19 cellular contexts compared by ENCODE assay signal in genomic region chr15:31302029-31302657, GRCh38. TPM values are rescaled to one million over a fixed set of nuclear protein-coding genes. Genes with fewer than 3 reads are reported as not detected.
A peak's percentile ranks its signal among the peaks of the same experiment; 100 is the strongest.
DNase-seq lines count a peak whose midpoint lies in the region; ATAC-seq and TF ChIP-seq lines count a peak whose summit lies in the region.
"Had no signal": no experiment of that assay in that cellular context is flagged by ENCODE, and none has a peak within 500 bp of the region (broad histone marks: within the 10 kb centered on the region; RNA-seq: fewer than 3 reads in every experiment).

No MANE protein-coding gene starts in this region.

- H3K9me2 ChIP-seq in Karpas-422 (replicated peaks; ENCODE audit: insufficient read depth, low read length): no peaks in the 10 kb centered on the region

- no peaks in the 10 kb centered on the region for H3K9me3 Mint-ChIP-seq in osteocyte (ENCODE audit: unreplicated experiment)
- H3K9me3 Mint-ChIP-seq: CD8-positive, alpha-beta memory T cell; nephron; stimulated activated naive CD8-positive, alpha-beta T cell treated with anti-CD3 and anti-CD28 coated beads, Interleukin-15, Interleukin-2, amounts not matched to agents 100 ng/mL and 50 ng/mL, for 24 hours had no signal

- no peak overlapping the region for H2AFZ ChIP-seq in Karpas-422 (ENCODE audit: low read length)

- peaks cover 81% of the 10 kb centered on the region for H3K4me1 ChIP-seq in Karpas-422 (ENCODE audit: low read length)

- H4K20me1 ChIP-seq in Karpas-422 (ENCODE audit: insufficient read depth, low read depth, low read length): no peaks in the 10 kb centered on the region

- DNase-seq in NCI-H2171 treated with DMSO at 0.1 percent for 48 hours (lab: John Stamatoyannopoulos, UW): peak; percentile 25
- no peak for DNase-seq in NCI-H2171 (lab: John Stamatoyannopoulos, UW)
- DNase-seq in Karpas-422: peak; percentile 73
- DNase-seq in dorsolateral prefrontal cortex: peak in 3 of 10 donors; percentile 61 to 68 (median 67)
- DNase-seq in osteocyte (ENCODE audit: extremely low spot score, unreplicated experiment): peak; percentile 64
- no peak for DNase-seq in stimulated activated CD4-positive, alpha-beta T cell treated with anti-CD3 and anti-CD28 coated beads, Interleukin-4, amount 100 ng/mL, for 24 hours
- DNase-seq in DMS114 treated with DMSO at 0.1 percent for 48 hours (lab: John Stamatoyannopoulos, UW; ENCODE audit: unreplicated experiment): no peak
- DNase-seq: 8988T; activated CD8-positive, alpha-beta memory T cell treated with anti-CD3 and anti-CD28 coated beads, Interleukin-2, amount 10 ng/mL, durations not matched to agents 7 days and 5 days; amniotic stem cell; CD8-positive, alpha-beta memory T cell; cortex of kidney; NCI-H2029; NK-92 treated with Interleukin-12 subunit alpha and Interleukin-12 subunit beta, amount 100 ng/mL, for 24 hours; SIG-M5 had no signal

- H3K27me3 Mint-ChIP-seq in osteocyte (ENCODE audit: unreplicated experiment): peaks cover 26% of the 10 kb centered on the region
- H3K27me3 Mint-ChIP-seq: stimulated activated naive CD8-positive, alpha-beta T cell treated with anti-CD3 and anti-CD28 coated beads, Interleukin-15, Interleukin-2, amounts not matched to agents 100 ng/mL and 50 ng/mL, for 24 hours had no signal

- H3K27ac ChIP-seq in Karpas-422 (ENCODE audit: low read length) (peak overlapping the region; percentile 97), dorsolateral prefrontal cortex (peak overlapping the region in 58 of 59 donors; percentile 4 to 99 (median 94))

- no peaks in the 10 kb centered on the region for H3K36me3 ChIP-seq in Karpas-422 (ENCODE audit: insufficient read depth, low read length)
- H3K36me3 ChIP-seq: HAP-1 had no signal

- intact Hi-C loops in dorsolateral prefrontal cortex (cut with DNase I): no loop called here

- H3K9me3 ChIP-seq in Karpas-422 (ENCODE audit: low read length): no peaks in the 10 kb centered on the region
- H3K9me3 ChIP-seq: HAP-1 had no signal

- no peak for TF ChIP-seq CTCF in dorsolateral prefrontal cortex (IDR thresholded peaks at IDR 0.05 in 54 of 56, conservative IDR thresholded peaks at IDR 0.05 in 2 of 56; ENCODE audit: low read depth in 1 of 56, partially characterized antibody in 56 of 56)
- no peak for TF ChIP-seq CTCF in osteocyte (IDR thresholded peaks at IDR 0.05)

- H3K9ac ChIP-seq in Karpas-422 (ENCODE audit: low read length): peak overlapping the region; percentile 79

- peaks cover 16% of the 10 kb centered on the region for H3K4me1 Mint-ChIP-seq in osteocyte (ENCODE audit: unreplicated experiment)

- H3K79me2 ChIP-seq in Karpas-422 (ENCODE audit: low read length): no peaks in the 10 kb centered on the region

- H3K4me3 ChIP-seq in Karpas-422 (ENCODE audit: low read length) (peak overlapping the region; percentile 67), dorsolateral prefrontal cortex (no peak overlapping the region)
- H3K4me3 ChIP-seq: HAP-1 had no signal

- H3K27ac Mint-ChIP-seq in osteocyte (ENCODE audit: unreplicated experiment): no peak overlapping the region
- H3K27ac Mint-ChIP-seq: activated CD8-positive, alpha-beta memory T cell treated with anti-CD3 and anti-CD28 coated beads, Interleukin-2, amount 10 ng/mL, durations not matched to agents 7 days and 5 days; nephron; stimulated activated naive CD8-positive, alpha-beta T cell treated with anti-CD3 and anti-CD28 coated beads, Interleukin-15, Interleukin-2, amounts not matched to agents 100 ng/mL and 50 ng/mL, for 24 hours had no signal

- no peak for ATAC-seq in HG03045 (IDR thresholded peaks at IDR 0.05; ENCODE audit: unreplicated experiment)

- H3K27me3 ChIP-seq in Karpas-422 (ENCODE audit: low read length) (no peaks in the 10 kb centered on the region), dorsolateral prefrontal cortex (no peaks in the 10 kb centered on the region)

- no peak overlapping the region for H3K4me3 Mint-ChIP-seq in osteocyte (ENCODE audit: unreplicated experiment)
- H3K4me3 Mint-ChIP-seq: activated CD8-positive, alpha-beta memory T cell treated with anti-CD3 and anti-CD28 coated beads, Interleukin-2, amount 10 ng/mL, durations not matched to agents 7 days and 5 days; CD8-positive, alpha-beta memory T cell; nephron; stimulated activated naive CD8-positive, alpha-beta T cell treated with anti-CD3 and anti-CD28 coated beads, Interleukin-15, Interleukin-2, amounts not matched to agents 100 ng/mL and 50 ng/mL, for 24 hours had no signal

- H3K4me2 ChIP-seq in Karpas-422 (ENCODE audit: low read depth, low read length, poor library complexity, severe bottlenecking): peak overlapping the region; percentile 91

- no peaks in the 10 kb centered on the region for H3K36me3 Mint-ChIP-seq in osteocyte (ENCODE audit: unreplicated experiment)
- H3K36me3 Mint-ChIP-seq: activated CD8-positive, alpha-beta memory T cell treated with anti-CD3 and anti-CD28 coated beads, Interleukin-2, amount 10 ng/mL, durations not matched to agents 7 days and 5 days; CD8-positive, alpha-beta memory T cell had no signal

RNA-seq across cellular contexts. Expression of gene KLF13, which starts 24.5 kb away (rescaled TPM):
- 32.9 and 38.8 TPM in 2 replicates for total RNA-seq in Karpas-422 (2014; rRNA removed; shearing (Covaris generic); ENCODE audit: low replicate concordance)
- total RNA-seq in dorsolateral prefrontal cortex (100 to 1,000 TPM in 101 of 120 experiments, 10 to 100 TPM in 19; 73.4 to 179 (median 116) TPM), osteocyte (54.5 and 57.7 TPM in 2 replicates)

Comparison
In these comparisons a context has a peak if more than half of its experiments do, and no peak if none do; other contexts are left out.
1. DNase-seq: peak in NCI-H2171 treated with DMSO at 0.1 percent for 48 hours (single experiment), Karpas-422 (single experiment) and osteocyte (single experiment); none in NCI-H2171 (single experiment), stimulated activated CD4-positive, alpha-beta T cell treated with anti-CD3 and anti-CD28 coated beads, Interleukin-4, amount 100 ng/mL, for 24 hours (single experiment) and DMS114 treated with DMSO at 0.1 percent for 48 hours (single experiment).